Comparison of ENCODE assay signal across 9 cellular contexts in the genomic region with DNA sequence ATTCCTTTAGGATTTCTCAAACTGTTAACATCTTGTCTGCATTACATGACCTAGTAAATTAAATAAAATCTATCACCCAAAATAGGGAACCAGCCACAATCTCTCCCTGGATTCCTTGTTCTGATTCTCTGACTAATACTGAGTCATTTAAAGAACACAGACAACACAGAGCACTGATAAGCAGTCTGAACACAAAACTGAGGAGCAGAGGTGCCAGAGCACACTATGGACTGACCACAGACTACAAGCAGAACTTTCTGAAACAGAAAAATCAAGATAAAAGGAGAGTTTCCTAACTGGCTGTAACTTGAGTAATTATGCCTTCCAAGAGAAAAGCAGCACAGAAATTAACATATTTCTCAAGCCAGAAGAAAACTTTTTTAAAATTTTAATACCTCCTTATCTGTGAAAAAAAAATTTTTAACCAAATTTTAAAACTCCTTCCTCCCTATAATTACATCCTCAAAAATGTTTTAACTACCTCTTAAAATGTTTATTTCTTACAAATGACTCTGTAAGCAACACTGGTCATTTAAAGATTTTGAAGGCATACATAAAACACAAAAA.
DNase-seq lines count a peak whose midpoint lies in the region; ATAC-seq, FAIRE-seq and TF ChIP-seq lines count a peak whose summit lies in the region.
"Had no signal": no experiment of that assay in that cellular context is flagged by ENCODE, and none has a peak within 500 bp of the region (broad histone marks: within the 10 kb centered on the region; RNA-seq: fewer than 3 reads in every experiment).

No MANE protein-coding gene starts in this region.

- no peak overlapping the region for H3K4me3 ChIP-seq in KMS-11 (IDR thresholded peaks at IDR 0.05; ENCODE audit: insufficient read depth, low read depth, low read length)
- H3K4me3 ChIP-seq in astrocyte (ENCODE audit: insufficient read depth, low read depth, low read length): no peak overlapping the region

- peak; percentile 97 for DNase-seq in EL
- DNase-seq in astrocyte (ENCODE audit: low read depth): peak; percentile 99
- DNase-seq in kidney tubule cell (ENCODE audit: low spot score): peak; percentile 97
- no peak for DNase-seq in activated CD4-positive, CD25-positive, alpha-beta regulatory T cell treated with anti-CD3 and anti-CD28 coated beads, Interleukin-2, amount 50 U/mL, for 72 hours
- no peak for DNase-seq in DMS153 (lab: John Stamatoyannopoulos, UW)

- H3K79me2 ChIP-seq in KMS-11 (ENCODE audit: insufficient read depth, low read depth): no peaks in the 10 kb centered on the region
- H3K79me2 ChIP-seq in astrocyte (ENCODE audit: insufficient read depth, low read length): peaks cover 49% of the 10 kb centered on the region

- H3K36me3 Mint-ChIP-seq in astrocyte (ENCODE audit: low read depth, unreplicated experiment): peaks cover 4% of the 10 kb centered on the region
- H3K36me3 Mint-ChIP-seq: IgD-negative memory B cell had no signal

- no peaks in the 10 kb centered on the region for H3K27me3 Mint-ChIP-seq in astrocyte (ENCODE audit: low read depth, unreplicated experiment)
- H3K27me3 Mint-ChIP-seq: IgD-negative memory B cell had no signal

- ATAC-seq in GM18909 (IDR thresholded peaks at IDR 0.05; ENCODE audit: poor library complexity, unreplicated experiment): no peak
- ATAC-seq in GM18519 (IDR thresholded peaks at IDR 0.05; ENCODE audit: low FRiP score, unreplicated experiment): no peak

- peak overlapping the region; percentile 7 for H3K4me3 Mint-ChIP-seq in astrocyte (ENCODE audit: unreplicated experiment)
- H3K4me3 Mint-ChIP-seq: IgD-negative memory B cell had no signal

- H3K27ac ChIP-seq in KMS-11: peak overlapping the region; percentile 42; the same call in 1 of the 2 replicates
- H3K27ac ChIP-seq in astrocyte (ENCODE audit: low read depth, low read length): peak overlapping the region; percentile 98

- H3K9me3 ChIP-seq in astrocyte (ENCODE audit: insufficient read depth, low read depth, low read length): no peaks in the 10 kb centered on the region

- peak; percentile 84 for FAIRE-seq in astrocyte (lab: Jason Lieb, UNC)

- H3K4me2 ChIP-seq in KMS-11 (peak overlapping the region; percentile 31; the same call in 1 of the 2 replicates), astrocyte (ENCODE audit: low read length) (peak overlapping the region; percentile 71)

- H3K4me1 ChIP-seq in KMS-11 (ENCODE audit: low read depth, poor library complexity, severe bottlenecking): peaks cover 25% of the 10 kb centered on the region
- peaks cover 28% of the 10 kb centered on the region for H3K4me1 ChIP-seq in astrocyte (ENCODE audit: insufficient read depth, low read length)

- H3K9ac ChIP-seq in KMS-11 (peak overlapping the region; percentile 12; the same call in 1 of the 2 replicates), astrocyte (ENCODE audit: low read length) (peak overlapping the region; percentile 79)

- H3K27me3 ChIP-seq in KMS-11 (ENCODE audit: insufficient read depth, low read depth) (no peaks in the 10 kb centered on the region), astrocyte (ENCODE audit: insufficient read depth, low read length) (no peaks in the 10 kb centered on the region)

- peak overlapping the region; percentile 86 for H3K27ac Mint-ChIP-seq in astrocyte (ENCODE audit: unreplicated experiment)

- no peak for TF ChIP-seq CTCF in KMS-11 (conservative IDR thresholded peaks at IDR 0.05; ENCODE audit: low read depth, low read length)
- no peak for TF ChIP-seq CTCF in astrocyte (IDR thresholded peaks at IDR 0.05; ENCODE audit: insufficient read depth, low read depth, low read length)

- H3K36me3 ChIP-seq in KMS-11 (ENCODE audit: insufficient read depth): no peaks in the 10 kb centered on the region
- no peaks in the 10 kb centered on the region for H3K36me3 ChIP-seq in astrocyte (ENCODE audit: insufficient read depth, low read length)

- H3K4me1 Mint-ChIP-seq in astrocyte (ENCODE audit: low read depth, unreplicated experiment): peaks cover 38% of the 10 kb centered on the region

- peaks cover 4% of the 10 kb centered on the region for H3K9me3 Mint-ChIP-seq in astrocyte (ENCODE audit: unreplicated experiment)
- H3K9me3 Mint-ChIP-seq: IgD-negative memory B cell had no signal

- H4K20me1 ChIP-seq in KMS-11 (ENCODE audit: insufficient read depth) (0 out of 2 replicates have a peak, but pooled peaks cover 4% of the 10 kb centered on the region), astrocyte (ENCODE audit: insufficient read depth, low read length) (no peaks in the 10 kb centered on the region)

- no peak overlapping the region for H2AFZ ChIP-seq in KMS-11 (ENCODE audit: low read depth)
- no peak overlapping the region for H2AFZ ChIP-seq in astrocyte (ENCODE audit: low read depth, low read length)

Comparison
In these comparisons a context has a peak if more than half of its experiments do, and no peak if none do; other contexts are left out.
1. DNase-seq: peak in EL (single experiment), astrocyte (single experiment) and kidney tubule cell (single experiment); none in activated CD4-positive, CD25-positive, alpha-beta regulatory T cell treated with anti-CD3 and anti-CD28 coated beads, Interleukin-2, amount 50 U/mL, for 72 hours (single experiment) and DMS153 (single experiment).